Comparison of ENCODE assay signal across 8 cellular contexts in the genomic region with DNA sequence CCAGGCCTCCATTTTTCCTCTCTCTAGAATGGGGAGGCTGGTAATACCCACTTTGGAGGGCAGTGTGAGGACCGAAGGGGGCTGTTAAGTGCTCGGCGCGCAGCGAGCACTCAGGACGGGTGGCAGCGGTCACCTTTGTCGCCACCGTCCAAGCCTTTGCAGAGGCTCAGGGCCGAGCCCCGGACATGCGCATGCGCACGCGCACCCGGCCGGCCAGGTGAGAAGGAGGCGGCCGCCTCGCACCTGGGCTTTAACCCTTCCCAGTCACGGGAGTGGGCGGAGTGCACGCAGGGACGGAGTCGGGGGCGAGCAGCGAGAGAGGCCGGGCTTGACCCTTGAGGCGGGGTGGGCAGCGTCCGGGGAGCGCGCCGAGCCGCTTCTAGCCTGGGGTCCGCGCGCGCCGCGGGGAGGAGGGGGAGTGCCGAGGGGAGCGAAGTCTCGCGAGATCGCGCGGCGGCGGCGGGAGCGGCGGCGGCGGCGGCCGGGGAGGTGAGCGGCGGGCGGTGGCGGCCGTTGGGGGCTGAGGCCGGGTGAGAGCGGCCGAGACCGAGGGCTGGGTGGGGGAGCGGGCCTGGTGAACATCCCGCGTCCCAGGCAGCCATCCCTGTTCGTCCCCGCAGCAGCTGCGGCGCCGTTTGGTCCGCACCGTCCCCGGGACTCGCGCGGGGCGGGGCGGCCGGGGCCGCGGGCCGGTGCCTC. TPM values are rescaled to one million over a fixed set of nuclear protein-coding genes. Genes with fewer than 3 reads are reported as not detected.
DNase-seq lines count a peak whose midpoint lies in the region; ATAC-seq and TF ChIP-seq lines count a peak whose summit lies in the region.

A gene with protein sequence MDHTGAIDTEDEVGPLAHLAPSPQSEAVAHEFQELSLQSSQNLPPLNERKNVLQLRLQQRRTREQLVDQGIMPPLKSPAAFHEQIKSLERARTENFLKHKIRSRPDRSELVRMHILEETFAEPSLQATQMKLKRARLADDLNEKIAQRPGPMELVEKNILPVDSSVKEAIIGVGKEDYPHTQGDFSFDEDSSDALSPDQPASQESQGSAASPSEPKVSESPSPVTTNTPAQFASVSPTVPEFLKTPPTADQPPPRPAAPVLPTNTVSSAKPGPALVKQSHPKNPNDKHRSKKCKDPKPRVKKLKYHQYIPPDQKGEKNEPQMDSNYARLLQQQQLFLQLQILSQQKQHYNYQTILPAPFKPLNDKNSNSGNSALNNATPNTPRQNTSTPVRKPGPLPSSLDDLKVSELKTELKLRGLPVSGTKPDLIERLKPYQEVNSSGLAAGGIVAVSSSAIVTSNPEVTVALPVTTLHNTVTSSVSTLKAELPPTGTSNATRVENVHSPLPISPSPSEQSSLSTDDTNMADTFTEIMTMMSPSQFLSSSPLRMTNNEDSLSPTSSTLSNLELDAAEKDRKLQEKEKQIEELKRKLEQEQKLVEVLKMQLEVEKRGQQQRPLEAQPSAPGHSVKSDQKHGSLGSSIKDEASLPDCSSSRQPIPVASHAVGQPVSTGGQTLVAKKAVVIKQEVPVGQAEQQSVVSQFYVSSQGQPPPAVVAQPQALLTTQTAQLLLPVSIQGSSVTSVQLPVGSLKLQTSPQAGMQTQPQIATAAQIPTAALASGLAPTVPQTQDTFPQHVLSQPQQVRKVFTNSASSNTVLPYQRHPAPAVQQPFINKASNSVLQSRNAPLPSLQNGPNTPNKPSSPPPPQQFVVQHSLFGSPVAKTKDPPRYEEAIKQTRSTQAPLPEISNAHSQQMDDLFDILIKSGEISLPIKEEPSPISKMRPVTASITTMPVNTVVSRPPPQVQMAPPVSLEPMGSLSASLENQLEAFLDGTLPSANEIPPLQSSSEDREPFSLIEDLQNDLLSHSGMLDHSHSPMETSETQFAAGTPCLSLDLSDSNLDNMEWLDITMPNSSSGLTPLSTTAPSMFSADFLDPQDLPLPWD (plus strand): TSS at position 443 of the 699 bp plus-strand sequence. CDS start 69,288 bp downstream, outside the sequence.

- TF ChIP-seq EP300 in tibial nerve (IDR thresholded peaks at IDR 0.05): no peak

- H3K4me3 ChIP-seq in Loucy (ENCODE audit: low read length, poor library complexity, severe bottlenecking) (peak within 1 kb of the TSS; percentile 82), SU-DHL-6 (ENCODE audit: insufficient read depth, low read length, poor library complexity, severe bottlenecking) (peak within 1 kb of the TSS; percentile 76), tibial nerve (peak within 1 kb of the TSS; percentile 78 to 97 (median 86))

- no peaks in the 10 kb centered on the region for H3K27me3 Mint-ChIP-seq in activated naive CD8-positive, alpha-beta T cell treated with anti-CD3 and anti-CD28 coated beads, Interleukin-2, amount 50 U/mL, for 24 hours

- in situ Hi-C loops in G401 (cut with HindIII; ENCODE audit: low sequenced_read_pairs): no loop called here

- WGBS in tibial nerve, 2 donors: 1 to 2% methylated on average over 26 to 45 of the region's 86 CpGs

- TF ChIP-seq CTCF in Loucy (conservative IDR thresholded peaks at IDR 0.05; ENCODE audit: low read length) (no peak), SU-DHL-6 (IDR thresholded peaks at IDR 0.05; ENCODE audit: insufficient read depth, low read length, poor library complexity, severe bottlenecking) (no peak), tibial nerve (IDR thresholded peaks at IDR 0.05) (no peak)

- peak within 1 kb of the TSS; percentile 80 for H3K4me3 Mint-ChIP-seq in activated naive CD8-positive, alpha-beta T cell treated with anti-CD3 and anti-CD28 coated beads, Interleukin-2, amount 50 U/mL, for 24 hours

- H3K9ac ChIP-seq in Loucy (ENCODE audit: low read depth, low read length, poor library complexity, severe bottlenecking): peak within 1 kb of the TSS; percentile 81
- peak within 1 kb of the TSS; percentile 85 for H3K9ac ChIP-seq in SU-DHL-6 (ENCODE audit: low read length)

- H2AFZ ChIP-seq in Loucy (ENCODE audit: low read length) (peak within 1 kb of the TSS; percentile 95), SU-DHL-6 (ENCODE audit: low read depth, low read length, severe bottlenecking) (peak within 1 kb of the TSS; percentile 98)

- H3K36me3 Mint-ChIP-seq in activated naive CD8-positive, alpha-beta T cell treated with anti-CD3 and anti-CD28 coated beads, Interleukin-2, amount 50 U/mL, for 24 hours (ENCODE audit: low read depth): no peaks in the 10 kb centered on the region

- intact Hi-C loops in cardiac septum (cut with DNase I): loop anchor here (5.0 kb wide), 1 partner anchor 116 kb away; no protein-coding TSS in a partner anchor

- H3K9me2 ChIP-seq in Loucy (replicated peaks; ENCODE audit: low read depth, low read length) (no peaks in the 10 kb centered on the region), SU-DHL-6 (replicated peaks; ENCODE audit: insufficient read depth, low read length) (no peaks in the 10 kb centered on the region)

- no peaks in the 10 kb centered on the region for H3K27me3 ChIP-seq in Loucy (ENCODE audit: insufficient read depth, low read length, poor library complexity, severe bottlenecking)
- no peaks in the 10 kb centered on the region for H3K27me3 ChIP-seq in SU-DHL-6 (ENCODE audit: low read length)
- no peaks in the 10 kb centered on the region for H3K27me3 ChIP-seq in tibial nerve

- H4K20me1 ChIP-seq in Loucy (ENCODE audit: insufficient read depth, low read length, poor library complexity, severe bottlenecking) (no peaks in the 10 kb centered on the region), SU-DHL-6 (ENCODE audit: low read depth, low read length) (0 out of 2 replicates have a peak, but pooled peaks cover 5% of the 10 kb centered on the region)

- peak; percentile 80 for ATAC-seq in activated naive CD8-positive, alpha-beta T cell treated with anti-CD3 and anti-CD28 coated beads, Interleukin-2, amount 50 U/mL, for 24 hours

- H3K79me2 ChIP-seq in Loucy (ENCODE audit: insufficient read depth, low read length) (peaks cover 10% of the 10 kb centered on the region; the same call in 1 of the 2 replicates), SU-DHL-6 (ENCODE audit: insufficient read depth, low read length) (peaks cover 17% of the 10 kb centered on the region; the same call in 1 of the 2 replicates)

- TF ChIP-seq POLR2A in tibial nerve (IDR thresholded peaks at IDR 0.05): peak in 1 of 2 donors; percentile 33

- DNase-seq in G401 (ENCODE audit: low spot score): peak; percentile 80
- peak; percentile 12 for DNase-seq in H4 (ENCODE audit: low spot score)
- peak; percentile 83 for DNase-seq in activated naive CD8-positive, alpha-beta T cell treated with anti-CD3 and anti-CD28 coated beads, Interleukin-2, amount 50 U/mL, for 24 hours
- DNase-seq in cardiac septum (ENCODE audit: low spot score): peak; percentile 85
- DNase-seq in pons (ENCODE audit: low spot score): peak; percentile 9
- peak; percentile 33 to 50 for DNase-seq in tibial nerve (ENCODE audit: low spot score in 2 of 2)

- H3K4me1 Mint-ChIP-seq in activated naive CD8-positive, alpha-beta T cell treated with anti-CD3 and anti-CD28 coated beads, Interleukin-2, amount 50 U/mL, for 24 hours: peaks cover 10% of the 10 kb centered on the region

- H3K27ac ChIP-seq in SU-DHL-6 (ENCODE audit: low read depth, low read length) (0 out of 2 replicates have a peak within 1 kb of the TSS, but pooled peaks have one; percentile 23), tibial nerve (peak within 1 kb of the TSS; percentile 53 to 89 (median 76))

- H3K9me3 ChIP-seq in Loucy (ENCODE audit: insufficient read depth, low read depth, low read length): no peaks in the 10 kb centered on the region
- H3K9me3 ChIP-seq in SU-DHL-6 (ENCODE audit: insufficient read depth, low read length): no peaks in the 10 kb centered on the region
- H3K9me3 ChIP-seq in tibial nerve: no peaks in the 10 kb centered on the region

- H3K4me2 ChIP-seq in Loucy (ENCODE audit: low read depth, low read length, poor library complexity, severe bottlenecking): peak within 1 kb of the TSS; percentile 79
- H3K4me2 ChIP-seq in SU-DHL-6 (ENCODE audit: low read depth, low read length, poor library complexity, severe bottlenecking): peak within 1 kb of the TSS; percentile 74

- no peaks in the 10 kb centered on the region for H3K9me3 Mint-ChIP-seq in activated naive CD8-positive, alpha-beta T cell treated with anti-CD3 and anti-CD28 coated beads, Interleukin-2, amount 50 U/mL, for 24 hours

- H3K36me3 ChIP-seq in Loucy (ENCODE audit: insufficient read depth, low read length): no peaks in the 10 kb centered on the region
- no peaks in the 10 kb centered on the region for H3K36me3 ChIP-seq in SU-DHL-6 (ENCODE audit: low read length)
- H3K36me3 ChIP-seq in tibial nerve: no peaks in the 10 kb centered on the region

- H3K27ac Mint-ChIP-seq in activated naive CD8-positive, alpha-beta T cell treated with anti-CD3 and anti-CD28 coated beads, Interleukin-2, amount 50 U/mL, for 24 hours: peak within 1 kb of the TSS; percentile 73

- H3F3A ChIP-seq in Loucy (ENCODE audit: low read depth) (no peaks in the 10 kb centered on the region), SU-DHL-6 (ENCODE audit: insufficient read depth) (no peaks in the 10 kb centered on the region)

- H3K4me1 ChIP-seq in Loucy (ENCODE audit: insufficient read depth, low read length, poor library complexity, severe bottlenecking): peaks cover 9% of the 10 kb centered on the region
- peaks cover 0 to 18% (median 0%) of the 10 kb centered on the region in 4 donors for H3K4me1 ChIP-seq in tibial nerve

RNA-seq across cellular contexts. Expression of the gene that starts here (rescaled TPM):
- total RNA-seq in G401 (2014; rRNA removed; shearing (Covaris generic)): 3.1 and 6.4 TPM in 2 replicates
- total RNA-seq in H4 (2014; rRNA removed; shearing (Covaris generic)): 5.1 and 6.5 TPM in 2 replicates
- 25.7 TPM for total RNA-seq in cardiac septum
- total RNA-seq in tibial nerve: 10 to 100 TPM; 35.6 to 76.9 (median 61.8) TPM

Comparison
In these comparisons a context has a peak if more than half of its experiments do, and no peak if none do; other contexts are left out.
1. Peak in every context shown above with its lines: DNase-seq, ATAC-seq, H3K4me3 ChIP-seq and H3K27ac ChIP-seq.
2. DNase-seq: peak in every context shown above with its lines; median percentile 85 in cardiac septum; 83 in activated naive CD8-positive, alpha-beta T cell treated with anti-CD3 and anti-CD28 coated beads, Interleukin-2, amount 50 U/mL, for 24 hours; 80 in G401; 42 in tibial nerve; 12 in H4; 9 in pons.